Comparison of ENCODE assay signal across 1 cellular context in genomic region chr19:11089254-11090013, GRCh38.
TF ChIP-seq lines count a peak whose summit lies in the region.

Gene LDLR, plus strand, starts transcription at chr19:11089463. Its CDS starts 86 bp downstream, at chr19:11089549.

TF ChIP-seq in HepG2, 621 proteins besides CTCF, POLR2A, EP300 and RAD21 (continued from another document and continues in another):
- TF ChIP-seq AHDC1 (CRISPR knock-in tag; IDR thresholded peaks at IDR 0.05; ENCODE audit: borderline replicate concordance) (no peak), MZF1 (CRISPR knock-in tag; IDR thresholded peaks at IDR 0.05; ENCODE audit: borderline replicate concordance) (no peak), FOXO4 (CRISPR knock-in tag; conservative IDR thresholded peaks at IDR 0.05) (0 out of 2 replicates have a peak, but pooled peaks have one; percentile 73), FIP1L1 (IDR thresholded peaks at IDR 0.05; ENCODE audit: borderline replicate concordance, insufficient read depth, low read depth, low read length) (no peak), ZNF749 (CRISPR knock-in tag; IDR thresholded peaks at IDR 0.05; ENCODE audit: borderline replicate concordance) (no peak), RBM22 (optimal IDR thresholded peaks at IDR 0.05; ENCODE audit: low read length) (no peak), ZNF670 (CRISPR knock-in tag; IDR thresholded peaks at IDR 0.05; ENCODE audit: borderline replicate concordance) (no peak), CREB1 (IDR thresholded peaks at IDR 0.05) (peak; percentile 78), CREB1 (CRISPR knock-in tag; IDR thresholded peaks at IDR 0.05) (peak; percentile 88), ZNF44 (CRISPR knock-in tag; IDR thresholded peaks at IDR 0.05) (no peak), MTERF4 (CRISPR knock-in tag; IDR thresholded peaks at IDR 0.05) (peak; percentile 60; the same call in 1 of the 2 replicates), SOX6 (IDR thresholded peaks at IDR 0.05) (no peak), SOX6 (CRISPR knock-in tag; IDR thresholded peaks at IDR 0.05) (no peak), RARA (CRISPR knock-in tag; IDR thresholded peaks at IDR 0.05) (no peak), ZNF780A (CRISPR knock-in tag; IDR thresholded peaks at IDR 0.05) (no peak), XRCC5 (optimal IDR thresholded peaks at IDR 0.05; ENCODE audit: low read length) (peak; percentile 39), KIAA2018 (CRISPR knock-in tag; IDR thresholded peaks at IDR 0.05; ENCODE audit: borderline replicate concordance) (no peak), ATRX (CRISPR knock-in tag; IDR thresholded peaks at IDR 0.05; ENCODE audit: borderline replicate concordance) (no peak), PHB2 (IDR thresholded peaks at IDR 0.05; ENCODE audit: partially characterized antibody) (no peak), SNAPC4 (CRISPR knock-in tag; IDR thresholded peaks at IDR 0.05) (no peak), MAX (IDR thresholded peaks at IDR 0.05) (no peak), ZNF460 (CRISPR knock-in tag; IDR thresholded peaks at IDR 0.05; ENCODE audit: borderline replicate concordance) (no peak), CREBL2 (CRISPR knock-in tag; IDR thresholded peaks at IDR 0.05; ENCODE audit: borderline replicate concordance) (no peak), ZFY (CRISPR knock-in tag; IDR thresholded peaks at IDR 0.05) (peak; percentile 48; the same call in 1 of the 2 replicates), FOXO1 (CRISPR knock-in tag; IDR thresholded peaks at IDR 0.05) (no peak; the same call in 1 of the 2 replicates), ZKSCAN8 (CRISPR knock-in tag; IDR thresholded peaks at IDR 0.05; ENCODE audit: borderline replicate concordance) (no peak), BCL3 (CRISPR knock-in tag; IDR thresholded peaks at IDR 0.05) (no peak; the same call in 1 of the 2 replicates), PCBP2 (optimal IDR thresholded peaks at IDR 0.05; ENCODE audit: low read depth, low read length, poor library complexity, severe bottlenecking) (no peak), IRX3 (CRISPR knock-in tag; IDR thresholded peaks at IDR 0.05; ENCODE audit: borderline replicate concordance, low read depth) (no peak), NFE2L1 (CRISPR knock-in tag; IDR thresholded peaks at IDR 0.05; ENCODE audit: borderline replicate concordance) (no peak), MTF1 (CRISPR knock-in tag; IDR thresholded peaks at IDR 0.05) (no peak), DRAP1 (CRISPR knock-in tag; IDR thresholded peaks at IDR 0.05) (peak; percentile 98), ZFP82 (CRISPR knock-in tag; IDR thresholded peaks at IDR 0.05; ENCODE audit: borderline replicate concordance) (peak; percentile 48; the same call in 1 of the 2 replicates), ZSCAN22 (CRISPR knock-in tag; IDR thresholded peaks at IDR 0.05) (no peak)
